15 cellular contexts compared by ENCODE assay signal in genomic region chr17:11719852-11720251, GRCh38.
DNase-seq lines count a peak whose midpoint lies in the region; ATAC-seq and TF ChIP-seq lines count a peak whose summit lies in the region.
"Had no signal": no experiment of that assay in that cellular context is flagged by ENCODE, and none has a peak within 500 bp of the region (broad histone marks: within the 10 kb centered on the region; RNA-seq: fewer than 3 reads in every experiment).

No MANE protein-coding gene starts in this region.

- no peaks in the 10 kb centered on the region for H4K20me1 ChIP-seq in PC-9 (ENCODE audit: insufficient read depth)

- 44 to 58% methylated on average over 6 of the region's 6 CpGs for WGBS in gastroesophageal sphincter (ENCODE audit: low coverage in 1 of 2), 2 donors

- H3K27ac ChIP-seq in gastroesophageal sphincter (no peak overlapping the region), PC-9 (no peak overlapping the region)
- H3K27ac ChIP-seq: GM23248 had no signal

- TF ChIP-seq POLR2A in gastroesophageal sphincter (IDR thresholded peaks at IDR 0.05), result no peak

- POLR2A ChIA-PET in PC-9 (lab: Charles Lee; ENCODE audit: unreplicated experiment), result no interaction called here

- H3K36me3 ChIP-seq in gastroesophageal sphincter, result no peaks in the 10 kb centered on the region
- no peaks in the 10 kb centered on the region for H3K36me3 ChIP-seq in PC-9 (ENCODE audit: low read depth)

- no peaks in the 10 kb centered on the region for H3K9me3 ChIP-seq in gastroesophageal sphincter
- H3K9me3 ChIP-seq in PC-9 (ENCODE audit: insufficient read depth, low read depth), result no peaks in the 10 kb centered on the region

- no peaks in the 10 kb centered on the region for H3K9me2 ChIP-seq in PC-9 (ENCODE audit: insufficient read depth)

- no peak overlapping the region for H3K4me3 ChIP-seq in gastroesophageal sphincter
- no peak overlapping the region for H3K4me3 ChIP-seq in PC-9
- H3K4me3 ChIP-seq: GM23248 had no signal

- no peaks in the 10 kb centered on the region for H3K79me2 ChIP-seq in PC-9 (ENCODE audit: low read depth)

- H3K27me3 ChIP-seq in gastroesophageal sphincter, result no peaks in the 10 kb centered on the region
- peaks cover 8% of the 10 kb centered on the region; the same call in 1 of the 2 replicates for H3K27me3 ChIP-seq in PC-9 (ENCODE audit: insufficient read depth, low read depth)

- TF ChIP-seq CTCF in gastroesophageal sphincter (IDR thresholded peaks at IDR 0.05) (no peak), PC-9 (conservative IDR thresholded peaks at IDR 0.05) (no peak)

- H3K4me1 ChIP-seq in gastroesophageal sphincter (no peaks in the 10 kb centered on the region), PC-9 (replicated peaks; ENCODE audit: insufficient read depth) (no peaks in the 10 kb centered on the region)

- DNase-seq in RKO (ENCODE audit: low spot score), result peak; percentile 12
- no peak for DNase-seq in sciatic nerve (ENCODE audit: low spot score)
- DNase-seq in PC-9, result no peak
- DNase-seq in cardiac septum (ENCODE audit: low spot score), result no peak
- no peak for DNase-seq in HCEC 1CT
- no peak for DNase-seq in NOMO-1 (lab: John Stamatoyannopoulos, UW; ENCODE audit: unreplicated experiment in 2 of 2)
- DNase-seq: C1 segment of cervical spinal cord; Calu3; CD4-positive, alpha-beta T cell; DMS79; EL; GM23248; H7; IMR-90 had no signal

- H2AFZ ChIP-seq in PC-9, result no peak overlapping the region
- H2AFZ ChIP-seq: GM23248 had no signal

- intact Hi-C loops in sciatic nerve (cut with DNase I) (loop anchor here (10.0 kb wide), 1 partner anchor 845 kb away; no protein-coding TSS in a partner anchor), PC-9 (cut with micrococcal nuclease; ENCODE audit: unreplicated experiment) (no loop called here), cardiac septum (cut with DNase I) (no loop called here)

- CTCF ChIA-PET in PC-9 (lab: Charles Lee), result no interaction called here

- ATAC-seq in gastroesophageal sphincter (peak; percentile 36), sciatic nerve (peak; percentile 71)

- BruUV-seq in PC-9 (replicated peaks; lab: Mats Ljungman, UMichigan), result no TSS peak

- TF ChIP-seq EP300 in gastroesophageal sphincter (IDR thresholded peaks at IDR 0.05), result no peak

- H3F3A ChIP-seq in PC-9 (ENCODE audit: insufficient read depth, low read depth), result no peaks in the 10 kb centered on the region

- H3K4me2 ChIP-seq in PC-9, result no peak overlapping the region
